ENCODE assay signal across 8 cellular contexts in the genomic region with DNA sequence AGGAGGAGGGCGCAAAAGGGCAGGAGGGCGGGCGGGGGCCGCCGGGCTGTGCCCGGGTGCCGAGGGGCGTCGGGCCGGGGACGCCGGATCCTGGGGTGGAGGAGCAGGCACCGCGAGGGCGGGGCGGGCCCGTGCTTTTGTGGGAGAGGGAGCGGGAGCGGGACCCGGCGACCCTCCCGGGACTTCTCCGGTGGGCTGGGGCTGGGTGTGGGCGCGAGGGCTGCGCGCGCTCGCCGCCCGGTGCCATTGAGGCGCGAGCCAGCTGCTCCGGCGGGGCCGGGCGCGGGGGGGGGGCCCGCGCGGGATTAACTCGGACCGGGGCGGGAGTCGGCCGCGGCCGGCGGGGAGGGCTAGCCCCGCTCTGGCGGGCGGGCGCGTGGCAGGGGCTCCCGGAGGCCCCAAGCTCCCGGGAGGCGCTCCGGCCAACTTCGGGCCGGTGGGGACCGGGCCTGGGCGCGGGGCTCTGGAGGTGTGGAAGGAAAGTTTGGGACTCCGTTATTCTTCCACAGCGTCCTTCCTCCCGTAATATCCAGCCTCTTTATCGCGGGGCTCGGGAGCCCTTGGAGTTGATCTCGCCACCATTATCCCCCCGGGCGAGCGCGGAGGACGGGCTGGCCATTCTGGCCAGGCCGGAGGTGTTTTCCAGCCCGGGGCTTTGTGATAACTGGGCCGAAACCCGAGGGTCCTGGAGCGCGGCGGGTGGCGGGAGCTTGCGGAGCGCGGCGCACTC. TPM values are rescaled to one million over a fixed set of nuclear protein-coding genes. Genes with fewer than 3 reads are reported as not detected.
DNase-seq lines count a peak whose midpoint lies in the region; ATAC-seq and TF ChIP-seq lines count a peak whose summit lies in the region.

No MANE protein-coding gene starts in this region.

- peak; percentile 58 for DNase-seq in activated CD8-positive, alpha-beta memory T cell treated with anti-CD3 and anti-CD28 coated beads for 24 hours
- no peak for DNase-seq in activated CD8-positive, alpha-beta memory T cell treated with anti-CD3 and anti-CD28 coated beads, Interleukin-2, amount 50 U/mL, for 4 hours
- peak; percentile 56 for DNase-seq in cerebellum (ENCODE audit: low spot score)
- DNase-seq in medulla oblongata (ENCODE audit: extremely low spot score): peak; percentile 40
- DNase-seq in type B pancreatic cell (ENCODE audit: extremely low spot score, unreplicated experiment): peak; percentile 75
- DNase-seq in SW 1271 (lab: John Stamatoyannopoulos, UW): no peak
- no peak for DNase-seq in NCI-H1105 (lab: John Stamatoyannopoulos, UW)

- peaks cover 31% of the 10 kb centered on the region for H3K4me1 Mint-ChIP-seq in type B pancreatic cell (ENCODE audit: unreplicated experiment)

- H3K9me3 Mint-ChIP-seq in type B pancreatic cell: no peaks in the 10 kb centered on the region

- ATAC-seq in GM19023 (IDR thresholded peaks at IDR 0.05; ENCODE audit: unreplicated experiment): no peak

- H3K36me3 Mint-ChIP-seq in type B pancreatic cell: no peaks in the 10 kb centered on the region

- H3K27ac Mint-ChIP-seq in type B pancreatic cell: peak overlapping the region; percentile 57

- H3K4me3 Mint-ChIP-seq in type B pancreatic cell: peak overlapping the region; percentile 89

- TF ChIP-seq CTCF in type B pancreatic cell (conservative IDR thresholded peaks at IDR 0.05): no peak

- H3K27me3 Mint-ChIP-seq in type B pancreatic cell: peaks cover 27% of the 10 kb centered on the region

RNA-seq across cellular contexts. Expression of gene CECR2, which starts 0.9 kb away (rescaled TPM):
- total RNA-seq in cerebellum: 25.5 TPM
- 7.9 and 25.3 TPM in 2 replicates for total RNA-seq in type B pancreatic cell (ENCODE audit: low replicate concordance)

Comparison
In these comparisons a context has a peak if more than half of its experiments do, and no peak if none do; other contexts are left out.
1. DNase-seq: peak in activated CD8-positive, alpha-beta memory T cell treated with anti-CD3 and anti-CD28 coated beads for 24 hours (single experiment), cerebellum (single experiment), medulla oblongata (single experiment) and type B pancreatic cell (single experiment); none in activated CD8-positive, alpha-beta memory T cell treated with anti-CD3 and anti-CD28 coated beads, Interleukin-2, amount 50 U/mL, for 4 hours (single experiment), SW 1271 (0 of 2) and NCI-H1105 (single experiment).